Comparison of ENCODE assay signal across 1 cellular context in genomic region chr2:47076586-47077441, GRCh38.
TF ChIP-seq lines count a peak whose summit lies in the region.

No MANE protein-coding gene starts in this region.

TF ChIP-seq in HEK293, 187 proteins besides CTCF, POLR2A, EP300 and RAD21 (continued from another document):
- no peak for TF ChIP-seq ZNF433 (tag by site-specific recombination; IDR thresholded peaks at IDR 0.05; ENCODE audit: low read depth)
- TF ChIP-seq TSHZ1 (tag by site-specific recombination; IDR thresholded peaks at IDR 0.05; ENCODE audit: borderline replicate concordance), result no peak
- no peak for TF ChIP-seq ZNF560 (tag by site-specific recombination; IDR thresholded peaks at IDR 0.05; ENCODE audit: borderline replicate concordance)
- TF ChIP-seq ZNF488 (tag by site-specific recombination; IDR thresholded peaks at IDR 0.05), result no peak
- TF ChIP-seq PATZ1 (tag by site-specific recombination; IDR thresholded peaks at IDR 0.05), result no peak
- TF ChIP-seq ZNF175 (tag by site-specific recombination; IDR thresholded peaks at IDR 0.05), result no peak
- TF ChIP-seq ZNF169 (tag by site-specific recombination; IDR thresholded peaks at IDR 0.05), result no peak
- no peak for TF ChIP-seq ZSCAN23 (tag by site-specific recombination; IDR thresholded peaks at IDR 0.05)
- TF ChIP-seq ZNF513 (tag by site-specific recombination; IDR thresholded peaks at IDR 0.05), result no peak
- TF ChIP-seq ZNF302 (tag by site-specific recombination; IDR thresholded peaks at IDR 0.05; ENCODE audit: low read depth), result no peak
- TF ChIP-seq ZNF133 (tag by site-specific recombination; IDR thresholded peaks at IDR 0.05), result no peak
- TF ChIP-seq ZBTB7A (tag by site-specific recombination; IDR thresholded peaks at IDR 0.05; ENCODE audit: low read depth), result no peak
- TF ChIP-seq ZNF596 (tag by site-specific recombination; IDR thresholded peaks at IDR 0.05), result no peak
- TF ChIP-seq MEIS1 (CRISPR knock-in tag; IDR thresholded peaks at IDR 0.05; ENCODE audit: borderline replicate concordance), result no peak
- no peak for TF ChIP-seq ZNF549 (tag by site-specific recombination; IDR thresholded peaks at IDR 0.05)
- no peak for TF ChIP-seq ZNF341 (tag by site-specific recombination; IDR thresholded peaks at IDR 0.05; ENCODE audit: low read depth)
- TF ChIP-seq ZSCAN5A (tag by site-specific recombination; IDR thresholded peaks at IDR 0.05), result no peak
- TF ChIP-seq ZFHX2 (tag by site-specific recombination; conservative IDR thresholded peaks at IDR 0.05), result peak; percentile 59
- peak; percentile 12; the same call in 1 of the 2 replicates for TF ChIP-seq ZNF629 (tag by site-specific recombination; IDR thresholded peaks at IDR 0.05)
- no peak for TF ChIP-seq GLI4 (tag by site-specific recombination; IDR thresholded peaks at IDR 0.05)
- no peak for TF ChIP-seq ZNF398 (tag by site-specific recombination; IDR thresholded peaks at IDR 0.05)
- TF ChIP-seq ZNF148 (tag by site-specific recombination; IDR thresholded peaks at IDR 0.05; ENCODE audit: borderline replicate concordance), result no peak
- no peak for TF ChIP-seq ZNF626 (tag by site-specific recombination; IDR thresholded peaks at IDR 0.05)
- no peak for TF ChIP-seq TCF7L2 (IDR thresholded peaks at IDR 0.05; ENCODE audit: borderline replicate concordance, low read depth, low read length)
- TF ChIP-seq HIC1 (tag by site-specific recombination; IDR thresholded peaks at IDR 0.05), result no peak
- no peak for TF ChIP-seq ZNF610 (tag by site-specific recombination; IDR thresholded peaks at IDR 0.05; ENCODE audit: borderline replicate concordance)
- TF ChIP-seq REPIN1 (tag by site-specific recombination; IDR thresholded peaks at IDR 0.05; ENCODE audit: low read depth), result no peak
